ENCODE assay signal across 8 cellular contexts in the genomic region with DNA sequence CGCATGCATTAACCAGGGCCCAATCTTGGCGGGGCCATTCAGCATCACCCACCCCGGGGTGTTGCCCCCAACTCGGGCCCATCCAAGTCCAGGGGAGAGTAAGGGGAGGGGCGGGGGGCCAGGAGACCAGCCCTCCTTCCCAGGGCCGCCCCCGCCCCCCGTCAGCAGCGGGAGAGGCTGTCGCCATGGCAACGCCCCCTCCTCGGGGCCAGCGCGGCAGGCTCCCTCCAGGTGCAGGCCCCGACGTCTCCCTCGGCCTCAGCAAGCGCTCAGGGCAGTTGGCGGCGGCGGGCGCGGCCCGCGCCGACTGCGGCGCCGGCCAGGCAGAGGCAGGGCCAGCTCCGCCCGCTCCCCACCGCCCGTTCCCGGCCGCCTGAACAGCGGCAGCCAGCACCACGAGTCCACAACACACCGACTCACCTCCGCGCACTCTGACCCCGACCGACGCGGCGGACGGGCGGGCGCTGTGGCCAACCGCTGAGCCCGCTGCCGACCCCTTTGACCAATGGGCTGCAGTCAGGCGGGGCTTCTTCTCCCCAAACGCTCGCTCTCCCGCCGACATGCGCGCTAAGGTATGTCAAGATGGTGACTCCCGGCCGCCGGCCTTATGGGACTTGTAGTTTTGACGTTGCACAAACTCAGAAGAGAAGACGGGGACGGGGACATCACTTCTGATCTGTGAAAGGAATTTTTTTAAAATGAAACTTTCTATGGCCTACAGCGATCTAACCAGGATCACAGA. TPM values are rescaled to one million over a fixed set of nuclear protein-coding genes. Genes with fewer than 3 reads are reported as not detected.
A peak's percentile ranks its signal among the peaks of the same experiment; 100 is the strongest.
DNase-seq lines count a peak whose midpoint lies in the region; ATAC-seq and TF ChIP-seq lines count a peak whose summit lies in the region.

A gene with protein sequence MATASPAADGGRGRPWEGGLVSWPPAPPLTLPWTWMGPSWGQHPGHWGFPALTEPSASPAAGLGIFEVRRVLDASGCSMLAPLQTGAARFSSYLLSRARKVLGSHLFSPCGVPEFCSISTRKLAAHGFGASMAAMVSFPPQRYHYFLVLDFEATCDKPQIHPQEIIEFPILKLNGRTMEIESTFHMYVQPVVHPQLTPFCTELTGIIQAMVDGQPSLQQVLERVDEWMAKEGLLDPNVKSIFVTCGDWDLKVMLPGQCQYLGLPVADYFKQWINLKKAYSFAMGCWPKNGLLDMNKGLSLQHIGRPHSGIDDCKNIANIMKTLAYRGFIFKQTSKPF (minus strand): TSS at position 418 of the 742 bp plus-strand sequence. CDS start 231 bp downstream, at position 187.

- H3K9me3 Mint-ChIP-seq in HFFc6: no peaks in the 10 kb centered on the region
- no peaks in the 10 kb centered on the region for H3K9me3 Mint-ChIP-seq in activated naive CD4-positive, alpha-beta T cell treated with anti-CD3 and anti-CD28 coated beads, Interleukin-2, amount 10 ng/mL, durations not matched to agents 7 days and 5 days

- H3K4me3 Mint-ChIP-seq in HFFc6: peak within 1 kb of the TSS; percentile 89
- peak within 1 kb of the TSS; percentile 85 for H3K4me3 Mint-ChIP-seq in activated naive CD4-positive, alpha-beta T cell treated with anti-CD3 and anti-CD28 coated beads, Interleukin-2, amount 10 ng/mL, durations not matched to agents 7 days and 5 days

- H3K4me3 ChIP-seq in NB4 (ENCODE audit: low read depth, low read length): peak within 1 kb of the TSS; percentile 76
- H3K4me3 ChIP-seq in SK-N-MC: peak within 1 kb of the TSS; percentile 92
- peak within 1 kb of the TSS; percentile 75 to 99 for H3K4me3 ChIP-seq in gastroesophageal sphincter
- peak within 1 kb of the TSS; percentile 65 for H3K4me3 ChIP-seq in neutrophil (ENCODE audit: low read depth in 1 of 2, low read length in 1 of 2)

- H3K9me3 ChIP-seq in SK-N-MC (ENCODE audit: low read depth, low read length) (no peaks in the 10 kb centered on the region), gastroesophageal sphincter (no peaks in the 10 kb centered on the region), neutrophil (no peaks in the 10 kb centered on the region)

- H3K27ac ChIP-seq in SK-N-MC (no peak within 1 kb of the TSS), gastroesophageal sphincter (peak within 1 kb of the TSS; percentile 21 to 88 (median 82)), neutrophil (peak within 1 kb of the TSS; percentile 58), substantia nigra (ENCODE audit: low read depth, low read length, poor library complexity, severe bottlenecking) (peak within 1 kb of the TSS; percentile 65)

- peaks cover 46% of the 10 kb centered on the region for H3K4me1 Mint-ChIP-seq in HFFc6 (ENCODE audit: low read depth)
- peaks cover 31% of the 10 kb centered on the region for H3K4me1 Mint-ChIP-seq in activated naive CD4-positive, alpha-beta T cell treated with anti-CD3 and anti-CD28 coated beads, Interleukin-2, amount 10 ng/mL, durations not matched to agents 7 days and 5 days

- TF ChIP-seq POLR2A in NB4 (IDR thresholded peaks at IDR 0.05; ENCODE audit: extremely low read depth, insufficient read length) (peak; percentile 65), gastroesophageal sphincter (IDR thresholded peaks at IDR 0.05) (peak; percentile 64 to 70)

- H3K27ac Mint-ChIP-seq in HFFc6: peak within 1 kb of the TSS; percentile 80
- H3K27ac Mint-ChIP-seq in activated naive CD4-positive, alpha-beta T cell treated with anti-CD3 and anti-CD28 coated beads, Interleukin-2, amount 10 ng/mL, durations not matched to agents 7 days and 5 days: peak within 1 kb of the TSS; percentile 81

- no peak for TF ChIP-seq EP300 in gastroesophageal sphincter (IDR thresholded peaks at IDR 0.05)

- DNase-seq in GM04503 (ENCODE audit: low read depth): peak; percentile 84
- DNase-seq in HFFc6: peak; percentile 95
- peak; percentile 97 for DNase-seq in NB4 (ENCODE audit: low read depth)
- peak; percentile 83 for DNase-seq in SK-N-MC (ENCODE audit: low read depth, low spot score)
- DNase-seq in activated naive CD4-positive, alpha-beta T cell treated with anti-CD3 and anti-CD28 coated beads, Interleukin-2, amount 10 ng/mL, durations not matched to agents 7 days and 5 days: peak; percentile 98
- peak; percentile 65 to 98 (median 96) for DNase-seq in substantia nigra (lab: John Stamatoyannopoulos, UW)

- no peaks in the 10 kb centered on the region for H3K27me3 ChIP-seq in gastroesophageal sphincter
- H3K27me3 ChIP-seq in neutrophil: no peaks in the 10 kb centered on the region

- H3K36me3 Mint-ChIP-seq in HFFc6 (ENCODE audit: low read depth): no peaks in the 10 kb centered on the region
- no peaks in the 10 kb centered on the region for H3K36me3 Mint-ChIP-seq in activated naive CD4-positive, alpha-beta T cell treated with anti-CD3 and anti-CD28 coated beads, Interleukin-2, amount 10 ng/mL, durations not matched to agents 7 days and 5 days

- peaks cover 5% of the 10 kb centered on the region for H3K27me3 Mint-ChIP-seq in HFFc6 (ENCODE audit: insufficient read depth)
- H3K27me3 Mint-ChIP-seq in activated naive CD4-positive, alpha-beta T cell treated with anti-CD3 and anti-CD28 coated beads, Interleukin-2, amount 10 ng/mL, durations not matched to agents 7 days and 5 days: peaks cover 3% of the 10 kb centered on the region

- CTCF ChIA-PET in activated naive CD4-positive, alpha-beta T cell treated with anti-CD3 and anti-CD28 coated beads, Interleukin-2, amount 10 ng/mL, durations not matched to agents 7 days and 5 days (lab: Charles Lee): interaction anchor here (1.4 kb wide), 1 partner anchor 27 kb away, joined by 3 read pairs; no protein-coding TSS in a partner anchor

- peak within 1 kb of the TSS; percentile 85 for H3K9ac ChIP-seq in SK-N-MC (ENCODE audit: insufficient read length)

- TF ChIP-seq CTCF in HFFc6 (IDR thresholded peaks at IDR 0.05): no peak
- TF ChIP-seq CTCF in NB4 (IDR thresholded peaks at IDR 0.05; ENCODE audit: low read depth, low read length): no peak
- TF ChIP-seq CTCF in gastroesophageal sphincter (IDR thresholded peaks at IDR 0.05): peak in 1 of 4 experiments; percentile 4
- peak; percentile 31 for TF ChIP-seq CTCF in neutrophil (IDR thresholded peaks at IDR 0.05)

- peaks cover 9% of the 10 kb centered on the region for H3K36me3 ChIP-seq in SK-N-MC (ENCODE audit: insufficient read depth, low read length)
- H3K36me3 ChIP-seq in gastroesophageal sphincter: no peaks in the 10 kb centered on the region
- no peaks in the 10 kb centered on the region for H3K36me3 ChIP-seq in neutrophil

- H3K4me1 ChIP-seq in gastroesophageal sphincter (peaks cover 0 to 41% (median 14%) of the 10 kb centered on the region in 3 donors), neutrophil (ENCODE audit: control insufficient read depth in 1 of 2, insufficient read depth in 1 of 2, low read depth in 1 of 2, low read length in 1 of 2) (peaks cover 9% of the 10 kb centered on the region in 2 experiments)

- peak; percentile 100 for ATAC-seq in gastroesophageal sphincter

- WGBS in gastroesophageal sphincter (ENCODE audit: low coverage in 1 of 2), 2 donors: 0% methylated on average over 1 to 3 of the region's 65 CpGs

RNA-seq across cellular contexts. Expression of the gene that starts here (rescaled TPM):
- total RNA-seq in HFFc6 (2021; fragmentation: NEBNext Ultra II Directional; extraction: Animal tissue kit (Norgen Biotek cat#: 25700)): 10 to 100 TPM; 54.7 to 63.5 (median 58.3) TPM
- total RNA-seq in gastroesophageal sphincter: 10 to 100 TPM; 31.9 to 58.8 (median 48.1) TPM
